In genomic region chr2:127512362-127512761, GRCh38 we compare ENCODE assay signal across 22 cellular contexts. TPM values are rescaled to one million over a fixed set of nuclear protein-coding genes. Genes with fewer than 3 reads are reported as not detected.
DNase-seq lines count a peak whose midpoint lies in the region; ATAC-seq and TF ChIP-seq lines count a peak whose summit lies in the region.
"Had no signal": no experiment of that assay in that cellular context is flagged by ENCODE, and none has a peak within 500 bp of the region (broad histone marks: within the 10 kb centered on the region; RNA-seq: fewer than 3 reads in every experiment).

No MANE protein-coding gene starts in this region.

- no peak for TF ChIP-seq CTCF in gastrocnemius medialis (IDR thresholded peaks at IDR 0.05 in 4 of 5, conservative IDR thresholded peaks at IDR 0.05 in 1 of 5)

- intact Hi-C loops in gastrocnemius medialis (cut with DNase I; ENCODE audit: low total_unique reads), result loop anchor here (5.0 kb wide), 2 partner anchors 190 to 300 kb away; partner anchors contain the start of genes SFT2D3 and WDR33

- H3K9me3 ChIP-seq in CD8-positive, alpha-beta memory T cell (ENCODE audit: low read length), result no peaks in the 10 kb centered on the region
- H3K9me3 ChIP-seq in gastrocnemius medialis, result no peaks in the 10 kb centered on the region
- H3K9me3 ChIP-seq: testis, vagina had no signal

- peak overlapping the region; percentile 68 for H3K27ac Mint-ChIP-seq in activated naive CD8-positive, alpha-beta T cell
- H3K27ac Mint-ChIP-seq in activated naive CD8-positive, alpha-beta T cell treated with anti-CD3 and anti-CD28 coated beads, Interleukin-2, amount 50 U/mL, for 24 hours, result no peak overlapping the region
- peak overlapping the region in 6 of 8 donors; percentile 10 to 74 (median 36) for H3K27ac Mint-ChIP-seq in CD8-positive, alpha-beta memory T cell
- peak overlapping the region; percentile 70 to 84 for H3K27ac Mint-ChIP-seq in effector memory CD8-positive, alpha-beta T cell
- H3K27ac Mint-ChIP-seq: activated CD4-positive, alpha-beta T cell treated with anti-CD3 and anti-CD28 coated beads for 36 hours; activated CD8-positive, alpha-beta memory T cell treated with anti-CD3 and anti-CD28 coated beads, Interleukin-2, amount 10 ng/mL, durations not matched to agents 7 days and 5 days; endodermal cell had no signal

- peaks cover 7% of the 10 kb centered on the region for H3K36me3 ChIP-seq in CD8-positive, alpha-beta memory T cell (ENCODE audit: insufficient read depth, low read length)
- no peaks in the 10 kb centered on the region for H3K36me3 ChIP-seq in gastrocnemius medialis

- H3K27me3 Mint-ChIP-seq in activated naive CD8-positive, alpha-beta T cell, result no peaks in the 10 kb centered on the region
- no peaks in the 10 kb centered on the region for H3K27me3 Mint-ChIP-seq in activated naive CD8-positive, alpha-beta T cell treated with anti-CD3 and anti-CD28 coated beads, Interleukin-2, amount 50 U/mL, for 24 hours
- H3K27me3 Mint-ChIP-seq in CD8-positive, alpha-beta memory T cell, result no peaks in the 10 kb centered on the region
- no peaks in the 10 kb centered on the region for H3K27me3 Mint-ChIP-seq in effector memory CD8-positive, alpha-beta T cell
- H3K27me3 Mint-ChIP-seq: activated CD4-positive, alpha-beta T cell treated with anti-CD3 and anti-CD28 coated beads for 36 hours; activated CD8-positive, alpha-beta memory T cell treated with anti-CD3 and anti-CD28 coated beads, Interleukin-2, amount 10 ng/mL, durations not matched to agents 7 days and 5 days had no signal

- TF ChIP-seq POLR2A in gastrocnemius medialis (IDR thresholded peaks at IDR 0.05), result no peak

- peaks cover 36% of the 10 kb centered on the region for H3K4me1 ChIP-seq in CD8-positive, alpha-beta memory T cell (ENCODE audit: insufficient read depth, low read length)
- H3K4me1 ChIP-seq in gastrocnemius medialis, result peaks cover 88 to 91% of the 10 kb centered on the region in 2 donors

- in situ Hi-C loops in gastrocnemius medialis (cut with MboI; ENCODE audit: low sequenced_read_pairs in 4 of 4), result loop anchor here in 1 of 4 donors (25.0 kb wide), 1 partner anchor 450 kb away; no protein-coding TSS in a partner anchor

- CTCF ChIA-PET in CD8-positive, alpha-beta memory T cell (lab: Charles Lee), result interaction anchor here (0.6 kb wide), 1 partner anchor 33 kb away, joined by 3 read pairs; no protein-coding TSS in a partner anchor

- no peaks in the 10 kb centered on the region for H3K9me3 Mint-ChIP-seq in activated naive CD8-positive, alpha-beta T cell (ENCODE audit: low read depth)
- H3K9me3 Mint-ChIP-seq in activated naive CD8-positive, alpha-beta T cell treated with anti-CD3 and anti-CD28 coated beads, Interleukin-2, amount 50 U/mL, for 24 hours, result no peaks in the 10 kb centered on the region
- no peaks in the 10 kb centered on the region for H3K9me3 Mint-ChIP-seq in CD8-positive, alpha-beta memory T cell
- no peaks in the 10 kb centered on the region for H3K9me3 Mint-ChIP-seq in effector memory CD8-positive, alpha-beta T cell
- H3K9me3 Mint-ChIP-seq: endodermal cell had no signal

- peaks cover 91% of the 10 kb centered on the region for H3K4me1 Mint-ChIP-seq in activated naive CD8-positive, alpha-beta T cell (ENCODE audit: low read depth)
- H3K4me1 Mint-ChIP-seq in activated naive CD8-positive, alpha-beta T cell treated with anti-CD3 and anti-CD28 coated beads, Interleukin-2, amount 50 U/mL, for 24 hours, result peaks cover 79% of the 10 kb centered on the region
- peaks cover 87 to 100% (median 99%) of the 10 kb centered on the region in 3 donors for H3K4me1 Mint-ChIP-seq in CD8-positive, alpha-beta memory T cell
- H3K4me1 Mint-ChIP-seq in effector memory CD8-positive, alpha-beta T cell (ENCODE audit: low read depth in 2 of 2), result peaks cover 62 to 92% of the 10 kb centered on the region in 2 donors

- POLR2A ChIA-PET in CD8-positive, alpha-beta memory T cell (lab: Charles Lee), result no interaction called here

- H3K27ac ChIP-seq in CD8-positive, alpha-beta memory T cell (ENCODE audit: low read depth, low read length), result no peak overlapping the region
- peak overlapping the region; percentile 88 to 92 (median 90) for H3K27ac ChIP-seq in gastrocnemius medialis
- H3K27ac ChIP-seq: C4-2B, testis, vagina had no signal

- no peak for DNase-seq in activated naive CD8-positive, alpha-beta T cell treated with anti-CD3 and anti-CD28 coated beads, Interleukin-2, amount 50 U/mL, for 24 hours
- DNase-seq in CD8-positive, alpha-beta memory T cell, result no peak
- DNase-seq in effector memory CD8-positive, alpha-beta T cell, result no peak
- DNase-seq in gastrocnemius medialis (no peak), UCSD-AML1 (lab: John Stamatoyannopoulos, UW; ENCODE audit: unreplicated experiment) (no peak), SHP77 (lab: John Stamatoyannopoulos, UW) (no peak)
- DNase-seq: activated CD4-positive, alpha-beta T cell treated with anti-CD3 and anti-CD28 coated beads for 36 hours; activated CD8-positive, alpha-beta memory T cell treated with anti-CD3 and anti-CD28 coated beads, Interleukin-2, amount 10 ng/mL, durations not matched to agents 7 days and 5 days; activated effector memory CD4-positive, alpha-beta T cell treated with anti-CD3 and anti-CD28 coated beads, Interleukin-2, amount 50 U/mL, for 16 hours; endodermal cell; islet precursor cell; NCI-H1092; NCI-H1930; NCI-H526; SHP77 treated with DMSO at 0.1 percent for 48 hours; small intestine; testis had no signal

- peaks cover 2% of the 10 kb centered on the region for H3K36me3 Mint-ChIP-seq in activated naive CD8-positive, alpha-beta T cell
- H3K36me3 Mint-ChIP-seq in activated naive CD8-positive, alpha-beta T cell treated with anti-CD3 and anti-CD28 coated beads, Interleukin-2, amount 50 U/mL, for 24 hours (ENCODE audit: low read depth), result peaks cover 46% of the 10 kb centered on the region
- peaks cover 0 to 73% (median 14%) of the 10 kb centered on the region in 3 donors for H3K36me3 Mint-ChIP-seq in CD8-positive, alpha-beta memory T cell
- H3K36me3 Mint-ChIP-seq in effector memory CD8-positive, alpha-beta T cell (ENCODE audit: insufficient read depth), result peaks cover 22% of the 10 kb centered on the region

- H3K27me3 ChIP-seq in CD8-positive, alpha-beta memory T cell (ENCODE audit: insufficient read depth, low read length, poor library complexity, severe bottlenecking), result no peaks in the 10 kb centered on the region
- no peaks in the 10 kb centered on the region for H3K27me3 ChIP-seq in gastrocnemius medialis
- H3K27me3 ChIP-seq: testis, vagina had no signal

- H3K4me3 Mint-ChIP-seq in activated naive CD8-positive, alpha-beta T cell, result no peak overlapping the region
- no peak overlapping the region for H3K4me3 Mint-ChIP-seq in activated naive CD8-positive, alpha-beta T cell treated with anti-CD3 and anti-CD28 coated beads, Interleukin-2, amount 50 U/mL, for 24 hours
- H3K4me3 Mint-ChIP-seq in CD8-positive, alpha-beta memory T cell, result no peak overlapping the region
- no peak overlapping the region for H3K4me3 Mint-ChIP-seq in effector memory CD8-positive, alpha-beta T cell
- H3K4me3 Mint-ChIP-seq: activated CD4-positive, alpha-beta T cell treated with anti-CD3 and anti-CD28 coated beads for 36 hours; activated CD8-positive, alpha-beta memory T cell treated with anti-CD3 and anti-CD28 coated beads, Interleukin-2, amount 10 ng/mL, durations not matched to agents 7 days and 5 days; endodermal cell had no signal

- no peak overlapping the region for H3K4me3 ChIP-seq in CD8-positive, alpha-beta memory T cell (ENCODE audit: low read length)
- no peak overlapping the region for H3K4me3 ChIP-seq in gastrocnemius medialis
- H3K4me3 ChIP-seq: testis, vagina had no signal

- no peak for ATAC-seq in activated naive CD8-positive, alpha-beta T cell treated with anti-CD3 and anti-CD28 coated beads, Interleukin-2, amount 50 U/mL, for 24 hours
- no peak for ATAC-seq in effector memory CD8-positive, alpha-beta T cell (replicated peaks)
- peak in 1 of 2 donors; percentile 21 for ATAC-seq in gastrocnemius medialis
- ATAC-seq in HG03196 (IDR thresholded peaks at IDR 0.05; ENCODE audit: unreplicated experiment), result no peak
- ATAC-seq: activated CD4-positive, alpha-beta T cell treated with anti-CD3 and anti-CD28 coated beads for 36 hours; activated CD8-positive, alpha-beta memory T cell treated with anti-CD3 and anti-CD28 coated beads, Interleukin-2, amount 10 ng/mL, durations not matched to agents 7 days and 5 days had no signal

RNA-seq across cellular contexts. Expression of gene IWS1, which starts 13.9 kb away (rescaled TPM):
- 10 to 100 TPM; 49.9 to 53.7 TPM for total RNA-seq in CD8-positive, alpha-beta memory T cell
- polyA plus RNA-seq in CD8-positive, alpha-beta memory T cell, result 33.1 TPM
- 10 to 100 TPM; 50.5 to 77.0 (median 65.3) TPM for total RNA-seq in gastrocnemius medialis

RNA-seq across cellular contexts. Expression of gene MYO7B, which starts 23.1 kb away (rescaled TPM):
- not detected for total RNA-seq in CD8-positive, alpha-beta memory T cell
- not detected for polyA plus RNA-seq in CD8-positive, alpha-beta memory T cell
- total RNA-seq in gastrocnemius medialis, result under 1 TPM in 3 of 4 donors, not detected in 1; 0.07 to 0.83 (median 0.51) TPM
- total RNA-seq: vagina had no signal
- polyA plus RNA-seq: fibroblast of lung had no signal
